In the genomic region with DNA sequence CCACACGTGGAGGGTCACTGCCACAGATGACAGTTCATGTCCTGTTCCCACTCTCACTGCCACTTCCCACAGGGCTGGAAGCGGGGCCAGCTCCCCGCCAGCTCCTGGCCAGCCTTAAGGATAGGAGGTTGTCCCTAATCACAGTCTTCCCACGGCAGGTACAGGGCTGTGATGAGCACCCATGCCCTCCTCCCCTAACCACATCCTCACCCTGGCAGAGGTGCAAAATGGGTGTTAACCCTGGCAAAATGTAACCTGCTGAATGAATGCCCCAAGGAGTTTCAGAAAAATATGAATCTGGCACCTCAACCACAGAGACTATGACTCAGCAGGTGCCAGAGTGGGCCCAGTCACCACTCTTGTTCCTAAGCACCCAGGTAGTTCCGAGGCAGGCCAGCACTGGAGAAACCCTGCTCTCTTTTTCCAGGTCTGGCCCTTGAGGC, we compare ENCODE assay signal across 15 cellular contexts.
DNase-seq lines count a peak whose midpoint lies in the region; ATAC-seq, FAIRE-seq and TF ChIP-seq lines count a peak whose summit lies in the region.
"Had no signal": no experiment of that assay in that cellular context is flagged by ENCODE, and none has a peak within 500 bp of the region (broad histone marks: within the 10 kb centered on the region; RNA-seq: fewer than 3 reads in every experiment).

No MANE protein-coding gene starts in this region.

- peaks cover 0 to 6% of the 10 kb centered on the region in 2 donors for H3K4me1 ChIP-seq in gastrocnemius medialis

- DNase-seq in activated CD8-positive, alpha-beta memory T cell treated with anti-CD3 and anti-CD28 coated beads, Interleukin-2, amount 10 ng/mL, durations not matched to agents 7 days and 5 days, result no peak
- no peak for DNase-seq in activated CD8-positive, alpha-beta memory T cell treated with anti-CD3 and anti-CD28 coated beads, Interleukin-2, amount 50 U/mL, for 4 hours
- peak; percentile 68 for DNase-seq in NCI-H226
- DNase-seq in bronchial epithelial cell (ENCODE audit: low read depth), result peak; percentile 94
- peak; percentile 74 for DNase-seq in renal cortical epithelial cell (ENCODE audit: low read depth)
- no peak for DNase-seq in H7
- no peak for DNase-seq in CD4-positive, alpha-beta T cell
- no peak for DNase-seq in gastrocnemius medialis
- DNase-seq: activated CD4-positive, CD25-positive, alpha-beta regulatory T cell treated with anti-CD3 and anti-CD28 coated beads, Interleukin-2, amount 50 U/mL, for 72 hours; DMS79 treated with DMSO at 0.1 percent for 48 hours; foreskin fibroblast; SW 1271 had no signal

- TF ChIP-seq CTCF in bronchial epithelial cell (IDR thresholded peaks at IDR 0.05; ENCODE audit: insufficient read depth, low read length, severe bottlenecking) (no peak), gastrocnemius medialis (IDR thresholded peaks at IDR 0.05 in 4 of 5, conservative IDR thresholded peaks at IDR 0.05 in 1 of 5) (no peak)
- TF ChIP-seq CTCF in CD4-positive, alpha-beta T cell (IDR thresholded peaks at IDR 0.05), result no peak

- peak; percentile 55 for ATAC-seq in activated CD8-positive, alpha-beta memory T cell treated with anti-CD3 and anti-CD28 coated beads, Interleukin-2, amount 10 ng/mL, durations not matched to agents 7 days and 5 days
- ATAC-seq in CD4-positive, alpha-beta T cell (ENCODE audit: poor library complexity), result no peak
- no peak for ATAC-seq in gastrocnemius medialis

- POLR2A ChIA-PET in CD4-positive, alpha-beta T cell (lab: Charles Lee), result no interaction called here

- intact Hi-C loops in CD4-positive, alpha-beta T cell (cut with DNase I, micrococcal nuclease), result no loop called here
- intact Hi-C loops in gastrocnemius medialis (cut with DNase I; ENCODE audit: low total_unique reads), result no loop called here

- CTCF ChIA-PET in activated CD8-positive, alpha-beta memory T cell treated with anti-CD3 and anti-CD28 coated beads, Interleukin-2, amount 10 ng/mL, durations not matched to agents 7 days and 5 days (lab: Charles Lee), result no interaction called here
- CTCF ChIA-PET in CD4-positive, alpha-beta T cell (lab: Charles Lee), result no interaction called here

- no peak for FAIRE-seq in bronchial epithelial cell (lab: Jason Lieb, UNC)

- H3K9me3 ChIP-seq in CD4-positive, alpha-beta T cell (ENCODE audit: control insufficient read depth, low read length), result no peaks in the 10 kb centered on the region
- no peaks in the 10 kb centered on the region for H3K9me3 ChIP-seq in gastrocnemius medialis

- in situ Hi-C loops in gastrocnemius medialis (cut with MboI; ENCODE audit: low sequenced_read_pairs in 4 of 4), result no loop called here

- H3K27me3 ChIP-seq in bronchial epithelial cell (ENCODE audit: control insufficient read depth, insufficient read depth, low read length) (no peaks in the 10 kb centered on the region), H7 (ENCODE audit: control insufficient read depth, insufficient read depth, low read length) (no peaks in the 10 kb centered on the region), gastrocnemius medialis (no peaks in the 10 kb centered on the region)
- peaks cover 18% of the 10 kb centered on the region for H3K27me3 ChIP-seq in CD4-positive, alpha-beta T cell (ENCODE audit: control insufficient read depth, insufficient read depth, low read length)

- peaks cover 7% of the 10 kb centered on the region for H3K4me1 Mint-ChIP-seq in activated CD8-positive, alpha-beta memory T cell treated with anti-CD3 and anti-CD28 coated beads, Interleukin-2, amount 10 ng/mL, durations not matched to agents 7 days and 5 days
- no peaks in the 10 kb centered on the region for H3K4me1 Mint-ChIP-seq in CD4-positive, alpha-beta T cell (ENCODE audit: low read depth)

- peaks cover 37% of the 10 kb centered on the region for H3K27me3 Mint-ChIP-seq in activated CD8-positive, alpha-beta memory T cell treated with anti-CD3 and anti-CD28 coated beads, Interleukin-2, amount 10 ng/mL, durations not matched to agents 7 days and 5 days
- H3K27me3 Mint-ChIP-seq in CD4-positive, alpha-beta T cell, result peaks cover 26% of the 10 kb centered on the region
- H3K27me3 Mint-ChIP-seq: type B pancreatic cell had no signal

- H3K27ac Mint-ChIP-seq in activated CD8-positive, alpha-beta memory T cell treated with anti-CD3 and anti-CD28 coated beads, Interleukin-2, amount 10 ng/mL, durations not matched to agents 7 days and 5 days, result no peak overlapping the region
- H3K27ac Mint-ChIP-seq in CD4-positive, alpha-beta T cell, result no peak overlapping the region
- H3K27ac Mint-ChIP-seq: dendritic cell treated with granulocyte-macrophage colony-stimulating factor and Interleukin-4, amounts not matched to agents 40 ng/mL and 50 ng/mL, for 4 days; nephron; type B pancreatic cell had no signal

- no peak overlapping the region for H3K4me3 Mint-ChIP-seq in activated CD8-positive, alpha-beta memory T cell treated with anti-CD3 and anti-CD28 coated beads, Interleukin-2, amount 10 ng/mL, durations not matched to agents 7 days and 5 days
- no peak overlapping the region for H3K4me3 Mint-ChIP-seq in CD4-positive, alpha-beta T cell
- H3K4me3 Mint-ChIP-seq: dendritic cell treated with granulocyte-macrophage colony-stimulating factor and Interleukin-4, amounts not matched to agents 40 ng/mL and 50 ng/mL, for 4 days; nephron; type B pancreatic cell had no signal

- no peak overlapping the region for H3K4me3 ChIP-seq in bronchial epithelial cell (ENCODE audit: low read depth, low read length)
- no peak overlapping the region for H3K4me3 ChIP-seq in H7 (ENCODE audit: insufficient read depth, low read depth, low read length)
- no peak overlapping the region for H3K4me3 ChIP-seq in gastrocnemius medialis

- no peak overlapping the region for H3K27ac ChIP-seq in CD4-positive, alpha-beta T cell (ENCODE audit: low read depth, low read length)
- H3K27ac ChIP-seq in gastrocnemius medialis, result no peak overlapping the region

- H3K36me3 Mint-ChIP-seq in activated CD8-positive, alpha-beta memory T cell treated with anti-CD3 and anti-CD28 coated beads, Interleukin-2, amount 10 ng/mL, durations not matched to agents 7 days and 5 days, result no peaks in the 10 kb centered on the region
- H3K36me3 Mint-ChIP-seq in CD4-positive, alpha-beta T cell (ENCODE audit: low read depth), result no peaks in the 10 kb centered on the region

- no peaks in the 10 kb centered on the region for H3K9me3 Mint-ChIP-seq in activated CD8-positive, alpha-beta memory T cell treated with anti-CD3 and anti-CD28 coated beads, Interleukin-2, amount 10 ng/mL, durations not matched to agents 7 days and 5 days (ENCODE audit: low read depth)
- no peaks in the 10 kb centered on the region for H3K9me3 Mint-ChIP-seq in CD4-positive, alpha-beta T cell
- H3K9me3 Mint-ChIP-seq: dendritic cell treated with granulocyte-macrophage colony-stimulating factor and Interleukin-4, amounts not matched to agents 40 ng/mL and 50 ng/mL, for 4 days had no signal

- H3K36me3 ChIP-seq in bronchial epithelial cell (ENCODE audit: control insufficient read depth, insufficient read depth, low read length) (no peaks in the 10 kb centered on the region), H7 (replicated peaks; ENCODE audit: control insufficient read depth, insufficient read depth, low read length) (no peaks in the 10 kb centered on the region), gastrocnemius medialis (no peaks in the 10 kb centered on the region)

- no peak for TF ChIP-seq POLR2A in gastrocnemius medialis (IDR thresholded peaks at IDR 0.05)

Comparison
In these comparisons a context has a peak if more than half of its experiments do, and no peak if none do; other contexts are left out.
1. DNase-seq: peak in NCI-H226 (single experiment), bronchial epithelial cell (single experiment) and renal cortical epithelial cell (single experiment); none in activated CD8-positive, alpha-beta memory T cell treated with anti-CD3 and anti-CD28 coated beads, Interleukin-2, amount 10 ng/mL, durations not matched to agents 7 days and 5 days (single experiment), activated CD8-positive, alpha-beta memory T cell treated with anti-CD3 and anti-CD28 coated beads, Interleukin-2, amount 50 U/mL, for 4 hours (single experiment), H7 (single experiment), CD4-positive, alpha-beta T cell (0 of 10) and gastrocnemius medialis (0 of 2).